19 cellular contexts compared by ENCODE assay signal in the genomic region with DNA sequence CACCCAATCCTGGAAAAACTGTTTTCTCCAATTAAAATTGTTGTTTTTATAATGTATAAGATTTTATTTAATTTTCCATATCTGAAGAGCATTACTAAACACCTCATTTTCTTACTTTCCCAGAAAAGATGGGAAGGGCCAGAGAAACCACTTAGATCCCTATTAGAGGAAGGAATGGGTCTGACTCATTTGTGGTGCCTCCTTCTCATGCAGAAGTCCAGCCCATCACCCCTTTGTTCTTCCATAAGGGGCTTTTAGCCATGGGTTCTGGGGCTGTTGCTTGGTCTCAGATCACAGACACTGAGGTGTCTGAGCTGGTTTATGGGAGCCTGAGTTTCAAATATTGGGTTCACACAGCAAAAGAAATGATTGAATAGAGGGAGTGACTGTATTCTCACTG.
"Had no signal": no experiment of that assay in that cellular context is flagged by ENCODE, and none has a peak within 500 bp of the region (broad histone marks: within the 10 kb centered on the region; RNA-seq: fewer than 3 reads in every experiment).

No MANE protein-coding gene starts in this region.

- H3K4me1 ChIP-seq: breast epithelium, parathyroid adenoma, thyroid gland had no signal

- H3K4me3 ChIP-seq: breast epithelium, coronary artery, sigmoid colon, thyroid gland had no signal

- ATAC-seq: activated CD4-positive, CD25-positive, alpha-beta regulatory T cell treated with anti-CD3 and anti-CD28 coated beads, Interleukin-2, amount 50 U/mL, for 24 hours; activated CD8-positive, alpha-beta T cell treated with anti-CD3 and anti-CD28 coated beads, Interleukin-2, amount 10 ng/mL, durations not matched to agents 7 days and 5 days; activated T-cell treated with anti-CD3 and anti-CD28 coated beads, Interleukin-2, amount 50 U/mL, for 4 hours; natural killer cell had no signal

- DNase-seq: activated CD4-positive, alpha-beta T cell treated with anti-CD3 and anti-CD28 coated beads, Interleukin-2, amount 10 ng/mL, durations not matched to agents 7 days and 5 days; activated CD8-positive, alpha-beta T cell treated with anti-CD3 and anti-CD28 coated beads, Interleukin-2, amount 10 ng/mL, durations not matched to agents 7 days and 5 days; activated naive CD4-positive, alpha-beta T cell treated with anti-CD3 and anti-CD28 coated beads for 36 hours; activated T-cell treated with anti-CD3 and anti-CD28 coated beads, Interleukin-2, amount 50 U/mL, for 4 hours; anterior cingulate cortex; foreskin melanocyte; natural killer cell; sigmoid colon; stimulated activated CD4-positive, alpha-beta T cell treated with anti-CD3 and anti-CD28 coated beads, Interleukin-12 subunit alpha, Interleukin-12 subunit beta, amount 100 ng/mL, for 4 hours; stimulated activated CD4-positive, alpha-beta T cell treated with anti-CD3 and anti-CD28 coated beads, Interleukin-1b, Interleukin-23, amount 100 ng/mL, for 48 hours; stimulated activated CD8-positive, alpha-beta memory T cell treated with anti-CD3 and anti-CD28 coated beads, Interleukin-4, amount 100 ng/mL, for 48 hours; stimulated activated naive CD4-positive, alpha-beta T cell; T1000; thyroid gland had no signal

- H3K36me3 ChIP-seq: breast epithelium, neutrophil, sigmoid colon had no signal

- H3K9me3 ChIP-seq: breast epithelium, neutrophil, sigmoid colon, thyroid gland had no signal

- H3K27me3 ChIP-seq: breast epithelium, sigmoid colon, thyroid gland had no signal

- H3K27ac ChIP-seq: breast epithelium, coronary artery, neutrophil, parathyroid adenoma, sigmoid colon, thyroid gland had no signal
